Comparison of ENCODE assay signal across 29 cellular contexts in the genomic region with DNA sequence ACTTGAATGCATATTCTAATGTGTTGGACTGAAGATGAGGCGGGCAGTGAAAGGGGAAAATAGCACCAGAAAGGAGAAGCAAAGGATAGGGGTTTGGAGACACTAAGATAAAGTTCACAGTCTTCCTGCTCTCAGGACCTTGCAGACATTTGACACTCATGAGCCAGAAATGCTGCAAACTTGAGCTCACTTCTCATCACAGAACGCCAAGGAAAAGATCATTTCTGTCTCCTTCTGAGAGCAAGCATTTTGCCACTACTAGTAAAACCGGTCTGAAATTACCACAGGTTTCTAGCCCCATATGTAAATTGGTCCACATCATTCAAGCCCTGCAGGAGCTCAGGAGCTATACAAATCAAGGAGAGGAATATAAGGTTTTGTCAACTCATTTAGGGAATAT. TPM values are rescaled to one million over a fixed set of nuclear protein-coding genes. Genes with fewer than 3 reads are reported as not detected.
"Had no signal": no experiment of that assay in that cellular context is flagged by ENCODE, and none has a peak within 500 bp of the region (broad histone marks: within the 10 kb centered on the region; RNA-seq: fewer than 3 reads in every experiment).

No MANE protein-coding gene starts in this region.

- H3K9me3 ChIP-seq: adrenal gland, body of pancreas, esophagus muscularis mucosa, gastrocnemius medialis, heart left ventricle had no signal

- H3K27ac ChIP-seq: adrenal gland, body of pancreas, esophagus muscularis mucosa, foreskin keratinocyte, gastrocnemius medialis, heart left ventricle had no signal

- H3K27me3 Mint-ChIP-seq: activated CD4-positive, alpha-beta T cell treated with anti-CD3 and anti-CD28 coated beads for 36 hours; activated naive CD4-positive, alpha-beta T cell treated with anti-CD3 and anti-CD28 coated beads, Interleukin-2, amount 50 U/mL, for 24 hours; activated naive CD8-positive, alpha-beta T cell treated with anti-CD3 and anti-CD28 coated beads for 36 hours; activated T-helper 17 cell treated with anti-CD3 and anti-CD28 coated beads, Interleukin-2, amount 50 U/mL, for 72 hours had no signal

- DNase-seq: activated CD4-positive, alpha-beta T cell treated with anti-CD3 and anti-CD28 coated beads for 36 hours; activated CD4-positive, alpha-beta T cell treated with anti-CD3 and anti-CD28 coated beads, Interleukin-2, amount 10 ng/mL, durations not matched to agents 7 days and 5 days; activated CD4-positive, alpha-beta T cell treated with anti-CD3 and anti-CD28 coated beads, Interleukin-2, amount 50 U/mL, for 48 hours; activated CD4-positive, CD25-positive, alpha-beta regulatory T cell; activated CD4-positive, CD25-positive, alpha-beta regulatory T cell treated with anti-CD3 and anti-CD28 coated beads, Interleukin-2, amount 50 U/mL, for 72 hours; activated CD8-positive, alpha-beta memory T cell treated with anti-CD3 and anti-CD28 coated beads for 24 hours; activated effector memory CD4-positive, alpha-beta T cell treated with Interleukin-2 at 50 U/mL for 16 hours; activated gamma-delta T cell treated with Interleukin-2 at 50 U/mL for 16 hours; activated naive CD4-positive, alpha-beta T cell treated with Interleukin-2 at 50 U/mL for 16 hours; activated naive CD8-positive, alpha-beta T cell treated with anti-CD3 and anti-CD28 coated beads for 36 hours; activated naive CD8-positive, alpha-beta T cell treated with anti-CD3 and anti-CD28 coated beads, Interleukin-2, amount 50 U/mL, for 24 hours; activated T-cell treated with anti-CD3 and anti-CD28 coated beads, Interleukin-2, amount 50 U/mL, for 4 hours; adrenal gland; amygdala; aorta; body of pancreas; cortex of kidney; dermis blood vessel endothelial cell; effector CD8-positive, alpha-beta T cell; erythroblast; foreskin keratinocyte; gastrocnemius medialis; glutamatergic neuron; heart left ventricle; T-helper 1 cell; T-helper 17 cell had no signal

- H3K36me3 ChIP-seq: adrenal gland had no signal

- H3K4me3 Mint-ChIP-seq: activated CD4-positive, alpha-beta T cell treated with anti-CD3 and anti-CD28 coated beads for 36 hours; activated CD4-positive, alpha-beta T cell treated with anti-CD3 and anti-CD28 coated beads, Interleukin-2, amount 10 ng/mL, durations not matched to agents 7 days and 5 days; activated naive CD4-positive, alpha-beta T cell treated with anti-CD3 and anti-CD28 coated beads, Interleukin-2, amount 50 U/mL, for 24 hours; activated naive CD8-positive, alpha-beta T cell treated with anti-CD3 and anti-CD28 coated beads for 36 hours; activated naive CD8-positive, alpha-beta T cell treated with anti-CD3 and anti-CD28 coated beads, Interleukin-2, amount 50 U/mL, for 24 hours; activated T-cell treated with anti-CD3 and anti-CD28 coated beads, Interleukin-2, amount 50 U/mL, for 4 hours; activated T-helper 17 cell treated with anti-CD3 and anti-CD28 coated beads, Interleukin-2, amount 50 U/mL, for 72 hours; T-helper 17 cell had no signal

- H3K4me1 Mint-ChIP-seq: activated CD4-positive, alpha-beta T cell treated with anti-CD3 and anti-CD28 coated beads for 36 hours; activated CD4-positive, alpha-beta T cell treated with anti-CD3 and anti-CD28 coated beads, Interleukin-2, amount 10 ng/mL, durations not matched to agents 7 days and 5 days; activated naive CD4-positive, alpha-beta T cell treated with anti-CD3 and anti-CD28 coated beads, Interleukin-2, amount 50 U/mL, for 24 hours; activated naive CD8-positive, alpha-beta T cell treated with anti-CD3 and anti-CD28 coated beads, Interleukin-2, amount 50 U/mL, for 24 hours; activated T-helper 17 cell treated with anti-CD3 and anti-CD28 coated beads, Interleukin-2, amount 50 U/mL, for 72 hours had no signal

- H3K4me1 ChIP-seq: adrenal gland, body of pancreas, foreskin keratinocyte had no signal

- H3K27ac Mint-ChIP-seq: activated CD4-positive, alpha-beta T cell treated with anti-CD3 and anti-CD28 coated beads for 36 hours; activated CD4-positive, alpha-beta T cell treated with anti-CD3 and anti-CD28 coated beads, Interleukin-2, amount 10 ng/mL, durations not matched to agents 7 days and 5 days; activated naive CD4-positive, alpha-beta T cell treated with anti-CD3 and anti-CD28 coated beads, Interleukin-2, amount 50 U/mL, for 24 hours; activated naive CD8-positive, alpha-beta T cell treated with anti-CD3 and anti-CD28 coated beads for 36 hours; activated naive CD8-positive, alpha-beta T cell treated with anti-CD3 and anti-CD28 coated beads, Interleukin-2, amount 50 U/mL, for 24 hours; activated T-helper 17 cell treated with anti-CD3 and anti-CD28 coated beads, Interleukin-2, amount 50 U/mL, for 72 hours; T-helper 17 cell had no signal

- ATAC-seq: activated CD4-positive, alpha-beta T cell treated with anti-CD3 and anti-CD28 coated beads for 36 hours; activated naive CD8-positive, alpha-beta T cell treated with anti-CD3 and anti-CD28 coated beads, Interleukin-2, amount 50 U/mL, for 24 hours; activated T-cell treated with anti-CD3 and anti-CD28 coated beads, Interleukin-2, amount 50 U/mL, for 4 hours; activated T-helper 17 cell treated with anti-CD3 and anti-CD28 coated beads, Interleukin-2, amount 50 U/mL, for 72 hours; T-helper 17 cell had no signal

- H3K4me3 ChIP-seq: adrenal gland, body of pancreas, esophagus muscularis mucosa, gastrocnemius medialis, heart left ventricle had no signal

- H3K27me3 ChIP-seq: adrenal gland, body of pancreas, gastrocnemius medialis, heart left ventricle had no signal

- H3K36me3 Mint-ChIP-seq: activated naive CD4-positive, alpha-beta T cell treated with anti-CD3 and anti-CD28 coated beads, Interleukin-2, amount 50 U/mL, for 24 hours; activated naive CD8-positive, alpha-beta T cell treated with anti-CD3 and anti-CD28 coated beads for 36 hours had no signal

- H3K9me3 Mint-ChIP-seq: activated CD4-positive, alpha-beta T cell treated with anti-CD3 and anti-CD28 coated beads, Interleukin-2, amount 10 ng/mL, durations not matched to agents 7 days and 5 days; activated naive CD4-positive, alpha-beta T cell treated with anti-CD3 and anti-CD28 coated beads, Interleukin-2, amount 50 U/mL, for 24 hours; activated naive CD8-positive, alpha-beta T cell treated with anti-CD3 and anti-CD28 coated beads for 36 hours; activated naive CD8-positive, alpha-beta T cell treated with anti-CD3 and anti-CD28 coated beads, Interleukin-2, amount 50 U/mL, for 24 hours; activated T-cell treated with anti-CD3 and anti-CD28 coated beads, Interleukin-2, amount 50 U/mL, for 4 hours; activated T-helper 17 cell treated with anti-CD3 and anti-CD28 coated beads, Interleukin-2, amount 50 U/mL, for 72 hours had no signal

RNA-seq across cellular contexts. Expression of a gene that starts 44.6 kb away (rescaled TPM):
- total RNA-seq: activated CD4-positive, alpha-beta T cell treated with anti-CD3 and anti-CD28 coated beads for 36 hours; activated CD4-positive, alpha-beta T cell treated with anti-CD3 and anti-CD28 coated beads, Interleukin-2, amount 10 ng/mL, durations not matched to agents 7 days and 5 days; activated naive CD8-positive, alpha-beta T cell treated with anti-CD3 and anti-CD28 coated beads for 36 hours; activated T-cell treated with anti-CD3 and anti-CD28 coated beads, Interleukin-2, amount 50 U/mL, for 4 hours; activated T-helper 17 cell treated with anti-CD3 and anti-CD28 coated beads, Interleukin-2, amount 50 U/mL, for 72 hours; foreskin keratinocyte had no signal
